8 cellular contexts compared by ENCODE assay signal in the genomic region with DNA sequence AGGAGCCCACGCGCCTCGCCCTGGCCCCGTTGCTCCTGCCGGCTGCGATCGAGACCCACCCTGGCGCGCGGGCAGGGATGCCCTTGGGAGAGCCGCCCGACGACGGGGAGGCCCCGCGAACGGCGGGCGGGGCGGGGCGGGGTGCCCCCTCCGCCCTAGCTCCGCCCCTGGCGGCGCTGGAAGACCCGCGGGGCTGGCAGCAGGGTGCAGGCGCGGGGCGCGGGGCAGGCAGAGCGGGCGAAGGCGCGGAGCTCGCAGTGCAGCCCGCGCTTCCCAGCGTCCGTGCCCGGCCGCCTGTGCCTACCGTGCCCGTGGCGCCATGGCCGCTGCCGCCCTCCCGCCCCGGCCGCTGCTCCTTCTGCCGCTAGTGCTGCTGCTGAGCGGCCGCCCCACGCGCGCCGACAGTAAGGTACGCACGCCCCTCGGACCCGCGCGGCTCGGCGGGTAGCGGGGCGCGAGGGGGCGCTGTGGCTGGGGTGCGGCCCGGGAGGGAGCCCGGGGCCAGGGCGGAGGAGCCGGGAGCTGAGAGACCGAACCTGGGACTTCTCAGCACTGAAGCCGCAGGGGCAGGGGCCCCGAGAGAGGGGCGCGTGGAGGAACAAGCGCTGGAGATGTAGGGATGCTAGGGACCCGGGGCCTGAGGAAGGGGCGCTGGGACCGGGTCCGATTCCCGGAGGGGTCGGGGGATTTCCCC. TPM values are rescaled to one million over a fixed set of nuclear protein-coding genes. Genes with fewer than 3 reads are reported as not detected.
DNase-seq lines count a peak whose midpoint lies in the region; ATAC-seq and TF ChIP-seq lines count a peak whose summit lies in the region.

Gene OLFML2A (plus strand): TSS at position 182 of the 694 bp plus-strand sequence. CDS start 138 bp downstream, at position 320.

- intact Hi-C loops in left ventricle myocardium superior (cut with micrococcal nuclease), result loop anchor here (10.0 kb wide), 1 partner anchor 368 kb away; the partner anchor contains the start of gene SCAI

- no peaks in the 10 kb centered on the region for H3K9me3 Mint-ChIP-seq in activated naive CD4-positive, alpha-beta T cell treated with anti-CD3 and anti-CD28 coated beads, Interleukin-2, amount 10 ng/mL, durations not matched to agents 7 days and 5 days

- no peaks in the 10 kb centered on the region for H3K36me3 Mint-ChIP-seq in activated naive CD4-positive, alpha-beta T cell treated with anti-CD3 and anti-CD28 coated beads, Interleukin-2, amount 10 ng/mL, durations not matched to agents 7 days and 5 days

- H3K4me3 Mint-ChIP-seq in activated naive CD4-positive, alpha-beta T cell treated with anti-CD3 and anti-CD28 coated beads, Interleukin-2, amount 10 ng/mL, durations not matched to agents 7 days and 5 days, result peak within 1 kb of the TSS; percentile 61

- CTCF ChIA-PET in activated naive CD4-positive, alpha-beta T cell treated with anti-CD3 and anti-CD28 coated beads, Interleukin-2, amount 10 ng/mL, durations not matched to agents 7 days and 5 days (lab: Charles Lee), result interaction anchor here (0.6 to 15.4 kb wide), 3 partner anchors 12 to 75 kb away, joined by 3 to 332 read pairs (median 4); partner anchors contain the start of gene WDR38

- peak; percentile 45 for DNase-seq in ELR (ENCODE audit: low read depth)
- peak; percentile 32 for DNase-seq in activated naive CD4-positive, alpha-beta T cell treated with anti-CD3 and anti-CD28 coated beads, Interleukin-2, amount 10 ng/mL, durations not matched to agents 7 days and 5 days
- peak; percentile 67 for DNase-seq in left ventricle myocardium superior
- peak; percentile 71 for DNase-seq in retina
- no peak for DNase-seq in pons (ENCODE audit: low spot score)
- DNase-seq in AG08395 (ENCODE audit: low spot score), result no peak

- peaks cover 86% of the 10 kb centered on the region for H3K27me3 Mint-ChIP-seq in activated naive CD4-positive, alpha-beta T cell treated with anti-CD3 and anti-CD28 coated beads, Interleukin-2, amount 10 ng/mL, durations not matched to agents 7 days and 5 days

- H3K4me1 Mint-ChIP-seq in activated naive CD4-positive, alpha-beta T cell treated with anti-CD3 and anti-CD28 coated beads, Interleukin-2, amount 10 ng/mL, durations not matched to agents 7 days and 5 days, result peaks cover 33% of the 10 kb centered on the region

- ATAC-seq in left ventricle myocardium superior, result peak; percentile 57
- ATAC-seq in HG02763 (IDR thresholded peaks at IDR 0.05; ENCODE audit: unreplicated experiment), result no peak

- H3K27ac Mint-ChIP-seq in activated naive CD4-positive, alpha-beta T cell treated with anti-CD3 and anti-CD28 coated beads, Interleukin-2, amount 10 ng/mL, durations not matched to agents 7 days and 5 days, result no peak within 1 kb of the TSS

- TF ChIP-seq CTCF in LNCAP (IDR thresholded peaks at IDR 0.05), result peak; percentile 37; the same call in 1 of the 2 replicates

RNA-seq across cellular contexts. Expression of gene OLFML2A, which starts in this region (rescaled TPM):
- total RNA-seq in left ventricle myocardium superior, result 38.0 TPM

Comparison
In these comparisons a context has a peak if more than half of its experiments do, and no peak if none do; other contexts are left out.
1. DNase-seq: peak in ELR (single experiment), activated naive CD4-positive, alpha-beta T cell treated with anti-CD3 and anti-CD28 coated beads, Interleukin-2, amount 10 ng/mL, durations not matched to agents 7 days and 5 days (single experiment), left ventricle myocardium superior (single experiment) and retina (single experiment); none in pons (single experiment) and AG08395 (single experiment).